In genomic region chr21:45631540-45631939, GRCh38 we compare ENCODE assay signal across 27 cellular contexts. TPM values are rescaled to one million over a fixed set of nuclear protein-coding genes. Genes with fewer than 3 reads are reported as not detected.
A peak's percentile ranks its signal among the peaks of the same experiment; 100 is the strongest.
DNase-seq lines count a peak whose midpoint lies in the region; ATAC-seq and TF ChIP-seq lines count a peak whose summit lies in the region.
"Had no signal": no experiment of that assay in that cellular context is flagged by ENCODE, and none has a peak within 500 bp of the region (broad histone marks: within the 10 kb centered on the region; RNA-seq: fewer than 3 reads in every experiment).

No MANE protein-coding gene starts in this region.

- 92% methylated on average over 11 of the region's 11 CpGs for WGBS in hepatocyte (ENCODE audit: low lambda C conversion rate, missing lambda C conversion rate)
- 86% methylated on average over 11 of the region's 11 CpGs for WGBS in thymus
- WGBS in GM23248 (ENCODE audit: low coverage in 1 of 2, low lambda C conversion rate in 2 of 2, missing lambda C conversion rate in 2 of 2), 2 experiments: 58 to 65% methylated on average over 11 of the region's 11 CpGs

- no peaks in the 10 kb centered on the region for H3K4me1 Mint-ChIP-seq in activated T-helper 17 cell treated with anti-CD3 and anti-CD28 coated beads, Interleukin-2, amount 50 U/mL, for 72 hours

- no peaks in the 10 kb centered on the region for H3K79me2 ChIP-seq in OCI-LY7 (ENCODE audit: insufficient read depth, low read depth, low read length)
- H3K79me2 ChIP-seq in hepatocyte: no peaks in the 10 kb centered on the region
- no peaks in the 10 kb centered on the region for H3K79me2 ChIP-seq in GM23248 (ENCODE audit: insufficient read depth)
- no peaks in the 10 kb centered on the region for H3K79me2 ChIP-seq in osteoblast (ENCODE audit: insufficient read depth, low read length)

- BruUV-seq in OCI-LY7 (replicated peaks; lab: Mats Ljungman, UMichigan): no TSS peak

- H3K9me3 ChIP-seq in OCI-LY7 (ENCODE audit: low read length) (peaks cover 5% of the 10 kb centered on the region; the same call in 1 of the 2 replicates), hepatocyte (ENCODE audit: low read depth) (no peaks in the 10 kb centered on the region), thymus (ENCODE audit: control insufficient read depth) (no peaks in the 10 kb centered on the region), GM23248 (ENCODE audit: low read depth) (no peaks in the 10 kb centered on the region), osteoblast (ENCODE audit: low read depth, low read length) (no peaks in the 10 kb centered on the region)
- H3K9me3 ChIP-seq: SK-N-SH had no signal

- peaks cover 12% of the 10 kb centered on the region; the same call in 1 of the 2 replicates for H3F3A ChIP-seq in GM23248 (ENCODE audit: insufficient read depth)

- no peaks in the 10 kb centered on the region for H4K20me1 ChIP-seq in OCI-LY7 (ENCODE audit: insufficient read depth, low read length)
- no peaks in the 10 kb centered on the region for H4K20me1 ChIP-seq in hepatocyte (ENCODE audit: insufficient read depth, poor library complexity, severe bottlenecking)
- no peaks in the 10 kb centered on the region for H4K20me1 ChIP-seq in GM23248 (ENCODE audit: insufficient read depth)
- no peaks in the 10 kb centered on the region for H4K20me1 ChIP-seq in osteoblast (ENCODE audit: insufficient read depth, low read length)

- H3K27me3 ChIP-seq in hepatocyte (no peaks in the 10 kb centered on the region), thymus (ENCODE audit: control insufficient read depth, insufficient read depth) (no peaks in the 10 kb centered on the region), GM23248 (replicated peaks; ENCODE audit: insufficient read depth) (peaks cover 7% of the 10 kb centered on the region), osteoblast (ENCODE audit: insufficient read depth, low read length) (peaks cover 7% of the 10 kb centered on the region)

- in situ Hi-C loops in G401 (cut with HindIII; ENCODE audit: low sequenced_read_pairs): no loop called here
- in situ Hi-C loops in GM23248 (cut with MboI): no loop called here

- no peaks in the 10 kb centered on the region for H3K27me3 Mint-ChIP-seq in activated T-helper 17 cell treated with anti-CD3 and anti-CD28 coated beads, Interleukin-2, amount 50 U/mL, for 72 hours

- no peak overlapping the region for H3K27ac Mint-ChIP-seq in activated T-helper 17 cell treated with anti-CD3 and anti-CD28 coated beads, Interleukin-2, amount 50 U/mL, for 72 hours
- H3K27ac Mint-ChIP-seq: CD4-positive, alpha-beta memory T cell had no signal

- H3K36me3 ChIP-seq in OCI-LY7 (ENCODE audit: insufficient read depth, low read length) (no peaks in the 10 kb centered on the region), hepatocyte (replicated peaks; ENCODE audit: insufficient read depth, low read depth) (no peaks in the 10 kb centered on the region), thymus (ENCODE audit: control insufficient read depth, insufficient read depth) (peaks cover 9% of the 10 kb centered on the region), GM23248 (ENCODE audit: low read depth) (no peaks in the 10 kb centered on the region), osteoblast (ENCODE audit: insufficient read depth, low read length) (no peaks in the 10 kb centered on the region)

- H3K4me1 ChIP-seq in OCI-LY7 (ENCODE audit: insufficient read depth, low read length, poor library complexity, severe bottlenecking) (peaks cover 34% of the 10 kb centered on the region), hepatocyte (ENCODE audit: insufficient read depth) (no peaks in the 10 kb centered on the region), thymus (ENCODE audit: control insufficient read depth, insufficient read depth, low read length) (peaks cover 54% of the 10 kb centered on the region), GM23248 (ENCODE audit: insufficient read depth) (no peaks in the 10 kb centered on the region), osteoblast (ENCODE audit: insufficient read depth, low read length) (peaks cover 4% of the 10 kb centered on the region)
- H3K4me1 ChIP-seq: Caco-2 had no signal

- peak overlapping the region; percentile 38; the same call in 1 of the 2 replicates for H2AFZ ChIP-seq in OCI-LY7 (ENCODE audit: low read length)
- no peak overlapping the region for H2AFZ ChIP-seq in hepatocyte
- H2AFZ ChIP-seq in GM23248: no peak overlapping the region
- no peak overlapping the region for H2AFZ ChIP-seq in osteoblast (ENCODE audit: low read length)

- H3K9me2 ChIP-seq in OCI-LY7 (ENCODE audit: insufficient read depth, low read length) (no peaks in the 10 kb centered on the region), hepatocyte (replicated peaks; ENCODE audit: insufficient read depth) (no peaks in the 10 kb centered on the region), GM23248 (ENCODE audit: insufficient read depth) (no peaks in the 10 kb centered on the region)
- H3K9me2 ChIP-seq: SK-N-SH had no signal

- H3K4me3 Mint-ChIP-seq in activated T-helper 17 cell treated with anti-CD3 and anti-CD28 coated beads, Interleukin-2, amount 50 U/mL, for 72 hours: no peak overlapping the region
- H3K4me3 Mint-ChIP-seq: CD4-positive, alpha-beta memory T cell had no signal

- ATAC-seq in activated T-helper 17 cell treated with anti-CD3 and anti-CD28 coated beads, Interleukin-2, amount 50 U/mL, for 72 hours (replicated peaks): no peak
- ATAC-seq in HG03342 (IDR thresholded peaks at IDR 0.05; ENCODE audit: unreplicated experiment): no peak
- ATAC-seq: HepG2, K562, Panc1 had no signal

- CTCF ChIA-PET in OCI-LY7 (lab: Charles Lee; ENCODE audit: unreplicated experiment): no interaction called here

- TF ChIP-seq CTCF in OCI-LY7 (conservative IDR thresholded peaks at IDR 0.05; ENCODE audit: low read length): no peak
- TF ChIP-seq CTCF in hepatocyte (IDR thresholded peaks at IDR 0.05; ENCODE audit: poor library complexity): no peak
- TF ChIP-seq CTCF in osteoblast (IDR thresholded peaks at IDR 0.05; ENCODE audit: extremely low read depth, low read depth, low read length): no peak

- H3K36me3 Mint-ChIP-seq in activated T-helper 17 cell treated with anti-CD3 and anti-CD28 coated beads, Interleukin-2, amount 50 U/mL, for 72 hours (ENCODE audit: low read depth): no peaks in the 10 kb centered on the region
- H3K36me3 Mint-ChIP-seq: CD4-positive, alpha-beta memory T cell had no signal

- H3K4me2 ChIP-seq in OCI-LY7 (ENCODE audit: low read length) (peak overlapping the region; percentile 60), hepatocyte (no peak overlapping the region), GM23248 (ENCODE audit: unreplicated experiment) (no peak overlapping the region), osteoblast (ENCODE audit: insufficient read depth, low read length) (no peak overlapping the region)
- H3K4me2 ChIP-seq: SK-N-SH had no signal

- H3K27ac ChIP-seq in OCI-LY7 (ENCODE audit: low read depth, low read length, poor library complexity, severe bottlenecking) (peak overlapping the region; percentile 86), hepatocyte (no peak overlapping the region), thymus (ENCODE audit: low read depth) (peak overlapping the region; percentile 93), GM23248 (no peak overlapping the region), osteoblast (ENCODE audit: low read depth, low read length) (no peak overlapping the region)
- H3K27ac ChIP-seq: HL-60 had no signal

- no peaks in the 10 kb centered on the region for H3K9me3 Mint-ChIP-seq in activated T-helper 17 cell treated with anti-CD3 and anti-CD28 coated beads, Interleukin-2, amount 50 U/mL, for 72 hours
- H3K9me3 Mint-ChIP-seq: CD4-positive, alpha-beta memory T cell had no signal

- no peak overlapping the region for H3K9ac ChIP-seq in GM23248
- H3K9ac ChIP-seq: SK-N-SH had no signal

- H3K4me3 ChIP-seq in OCI-LY7 (ENCODE audit: low read depth, low read length, poor library complexity, severe bottlenecking) (peak overlapping the region; percentile 35), hepatocyte (no peak overlapping the region), thymus (ENCODE audit: low read length) (peak overlapping the region; percentile 45), GM23248 (no peak overlapping the region), osteoblast (ENCODE audit: insufficient read depth, low read length) (no peak overlapping the region)
- H3K4me3 ChIP-seq: K562 had no signal

- POLR2A ChIA-PET in OCI-LY7 (lab: Charles Lee): no interaction called here

- intact Hi-C loops in OCI-LY7 (cut with micrococcal nuclease; ENCODE audit: unreplicated experiment): no loop called here

- DNase-seq in G401 (ENCODE audit: low spot score) (peak; percentile 40), OCI-LY7 (ENCODE audit: low spot score) (no peak), hepatocyte (ENCODE audit: low spot score) (peak; percentile 1), GM23248 (no peak), osteoblast (ENCODE audit: insufficient read length, low spot score, missing footprints) (no peak)
- DNase-seq: Caco-2; CD4-positive, alpha-beta memory T cell; DMS 273 treated with DMSO at 0.1 percent for 48 hours; DMS79 treated with DMSO at 0.1 percent for 48 hours; GOT3; NCI-H1092 treated with DMSO at 0.1 percent for 48 hours; NCI-H1436 treated with DMSO at 0.1 percent for 48 hours; NCI-H2029 treated with DMSO at 0.1 percent for 48 hours; NCI-H345; NCI-H524; NCI-H774; NK-92 treated with Interleukin-12 subunit alpha and Interleukin-12 subunit beta, amount 100 ng/mL, for 24 hours; SIG-M5; SK-N-SH had no signal

RNA-seq across cellular contexts. Expression of gene PCBP3, which starts 12.0 kb away (rescaled TPM):
- 1.7 and 4.0 TPM in 2 replicates for total RNA-seq in G401 (2014; rRNA removed; shearing (Covaris generic))
- total RNA-seq in OCI-LY7 (2014; rRNA removed; shearing (Covaris generic)): 0.39 TPM in 1 of 2 replicates, not detected in the other
- 0.61 and 1.0 TPM in 2 replicates for total RNA-seq in OCI-LY7 (2022)
- 3.1 and 5.5 TPM in 2 replicates for total RNA-seq in hepatocyte
- polyA plus RNA-seq in hepatocyte: 7.2 and 8.8 TPM in 2 replicates
- 44.9 TPM for polyA plus RNA-seq in thymus
- total RNA-seq in activated T-helper 17 cell treated with anti-CD3 and anti-CD28 coated beads, Interleukin-2, amount 50 U/mL, for 72 hours: 10 to 100 TPM; 11.6 to 16.5 TPM
- total RNA-seq in GM23248 (2014; rRNA removed; shearing (Covaris generic)): 0.32 TPM in 1 of 2 replicates, not detected in the other
- polyA plus RNA-seq in GM23248 (2016; fragmentation: Nextera tagmentation; extraction: Ambion mirVana): 1.2 and 1.3 TPM in 2 replicates
- total RNA-seq in osteoblast: 1.1 and 1.2 TPM in 2 replicates
- total RNA-seq: HepG2, HT-29 had no signal
- polyA plus RNA-seq: HepG2, K562 had no signal

Comparison
In these comparisons a context has a peak if more than half of its experiments do, and no peak if none do; other contexts are left out.
1. DNase-seq: peak in G401 (single experiment) and hepatocyte (single experiment); none in OCI-LY7 (single experiment), GM23248 (single experiment) and osteoblast (single experiment).
2. H3K27ac ChIP-seq: peak in OCI-LY7 (single experiment) and thymus (single experiment); none in hepatocyte (single experiment), GM23248 (single experiment) and osteoblast (single experiment).
3. H3K4me3 ChIP-seq: peak in OCI-LY7 (single experiment) and thymus (single experiment); none in hepatocyte (single experiment), GM23248 (single experiment) and osteoblast (single experiment).